36 cellular contexts compared by ENCODE assay signal in the genomic region with DNA sequence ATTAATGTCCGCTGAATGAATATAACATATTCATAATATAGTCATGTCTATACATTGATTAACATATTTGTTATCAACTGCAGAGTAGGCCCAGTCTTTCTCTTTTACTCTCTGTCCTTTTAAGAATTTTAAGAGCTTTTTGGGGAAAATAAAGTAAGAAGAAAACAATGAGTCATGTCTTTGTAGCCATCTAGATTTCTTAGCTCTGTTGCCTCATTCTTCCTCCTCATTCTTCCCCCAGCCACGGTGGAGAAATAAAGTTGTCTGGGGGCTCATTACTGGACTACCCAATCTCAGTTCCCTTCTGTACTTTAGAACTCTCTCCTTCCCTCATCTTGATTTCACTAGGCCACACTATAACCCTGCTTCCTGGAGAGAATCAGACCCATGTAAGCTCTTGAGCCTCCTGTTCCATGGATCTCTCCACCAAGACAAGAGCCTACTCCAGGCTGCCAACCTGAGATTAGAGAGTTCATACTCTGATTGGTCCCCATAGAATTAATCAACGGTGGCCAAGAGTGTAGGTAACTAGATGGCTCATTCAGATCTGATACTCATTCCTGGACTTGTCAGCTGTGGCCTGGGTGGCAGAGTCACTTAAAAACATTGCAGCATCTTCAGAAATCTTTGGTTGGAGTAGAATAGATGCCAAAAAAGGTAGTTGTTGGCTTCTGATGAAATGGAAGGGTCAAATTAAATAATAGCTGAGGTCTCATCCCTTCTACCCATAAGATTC. TPM values are rescaled to one million over a fixed set of nuclear protein-coding genes. Genes with fewer than 3 reads are reported as not detected.
DNase-seq lines count a peak whose midpoint lies in the region; FAIRE-seq and TF ChIP-seq lines count a peak whose summit lies in the region.
"Had no signal": no experiment of that assay in that cellular context is flagged by ENCODE, and none has a peak within 500 bp of the region (broad histone marks: within the 10 kb centered on the region; RNA-seq: fewer than 3 reads in every experiment).

No MANE protein-coding gene starts in this region.

- H4K20me1 ChIP-seq in endothelial cell of umbilical vein (replicated peaks; ENCODE audit: control insufficient read depth, extremely low read depth, insufficient read depth, low read length): no peaks in the 10 kb centered on the region

- H3K4me3 ChIP-seq in endothelial cell of umbilical vein (replicated peaks in 1 of 3; ENCODE audit: insufficient read depth in 1 of 3, low read depth in 1 of 3, low read length in 3 of 3) (no peak overlapping the region), stomach smooth muscle (ENCODE audit: low read length in 2 of 2) (no peak overlapping the region), dorsolateral prefrontal cortex (no peak overlapping the region)
- H3K4me3 ChIP-seq: cardiac muscle cell, coronary artery, HAP-1, left lung, spleen, transverse colon had no signal

- H3K36me3 ChIP-seq in endothelial cell of umbilical vein (ENCODE audit: control insufficient read depth in 2 of 2, extremely low read depth in 1 of 2, insufficient read depth in 2 of 2, low read length in 2 of 2): no peaks in the 10 kb centered on the region
- H3K36me3 ChIP-seq in stomach smooth muscle (ENCODE audit: control insufficient read depth in 2 of 2, insufficient read depth in 2 of 2, low read length in 2 of 2): no peaks in the 10 kb centered on the region
- H3K36me3 ChIP-seq: cardiac muscle cell, HAP-1, left lung, transverse colon had no signal

- H3K27ac ChIP-seq in endothelial cell of umbilical vein (ENCODE audit: insufficient read depth, low read depth, low read length) (no peak overlapping the region), stomach smooth muscle (ENCODE audit: low read length) (peak overlapping the region; percentile 26), dorsolateral prefrontal cortex (no peak overlapping the region)
- H3K27ac ChIP-seq: 22Rv1, cardiac muscle cell, left lung, parathyroid adenoma had no signal

- dilution Hi-C loops in endothelial cell of umbilical vein (cut with MboI; ENCODE audit: extremely low pct_ligation_motif_present, low sequenced_read_pairs): no loop called here

- H3K9me1 ChIP-seq in endothelial cell of umbilical vein (replicated peaks; ENCODE audit: control insufficient read depth, extremely low read depth, insufficient read depth, low read length): no peaks in the 10 kb centered on the region

- BruUV-seq in endothelial cell of umbilical vein (replicated peaks; lab: Mats Ljungman, UMichigan): no TSS peak

- no peak overlapping the region for H3K9ac ChIP-seq in endothelial cell of umbilical vein (replicated peaks; ENCODE audit: extremely low read depth, insufficient read depth, low read length)
- no peak overlapping the region for H3K9ac ChIP-seq in stomach smooth muscle (ENCODE audit: low read length in 2 of 2)
- H3K9ac ChIP-seq: parathyroid adenoma had no signal

- DNase-seq in SIG-M5 treated with dmso at 0.1 percent for 504 hours (lab: John Stamatoyannopoulos, UW; ENCODE audit: unreplicated experiment) (peak; percentile 10), SIG-M5 (lab: John Stamatoyannopoulos, UW) (no peak), MV-4-11 (lab: John Stamatoyannopoulos, UW) (peak; percentile 20), endothelial cell of umbilical vein (ENCODE audit: low read depth, low spot score) (no peak), RKO (ENCODE audit: low spot score) (no peak), NCI-H1694 (lab: John Stamatoyannopoulos, UW) (no peak), dorsolateral prefrontal cortex (no peak)
- DNase-seq: activated CD4-positive, alpha-beta T cell treated with anti-CD3 and anti-CD28 coated beads, Interleukin-2, amount 50 U/mL, for 48 hours; activated CD8-positive, alpha-beta memory T cell treated with anti-CD3 and anti-CD28 coated beads, Interleukin-2, amount 50 U/mL, for 4 hours; aorta; C1 segment of cervical spinal cord; Caco-2; DMS53; effector memory CD8-positive, alpha-beta T cell; erythroblast; Kasumi-1; left lung; NCI-H1436; NCI-H2107; NCI-H345; NCI-H69; right cardiac atrium; spleen; stimulated activated CD4-positive, alpha-beta T cell treated with anti-CD3 and anti-CD28 coated beads, Interleukin-2, amount 100 ng/mL, for 24 hours; stimulated activated CD8-positive, alpha-beta memory T cell treated with anti-CD3 and anti-CD28 coated beads, Interleukin-4, amount 100 ng/mL, for 48 hours; T-helper 17 cell; transverse colon had no signal

- CTCF ChIA-PET in endothelial cell of umbilical vein (lab: Charles Lee): interaction anchor here (1.3 to 1.9 kb wide), 3 partner anchors 9 to 84 kb away, joined by 4 to 6 read pairs (median 4); no protein-coding TSS in a partner anchor

- no peaks in the 10 kb centered on the region for H3K27me3 ChIP-seq in endothelial cell of umbilical vein (ENCODE audit: control insufficient read depth in 2 of 2, insufficient read depth in 2 of 2, low read length in 2 of 2)
- H3K27me3 ChIP-seq in stomach smooth muscle (ENCODE audit: control insufficient read depth in 1 of 2, insufficient read depth in 2 of 2, low read length in 2 of 2): no peaks in the 10 kb centered on the region
- H3K27me3 ChIP-seq in dorsolateral prefrontal cortex: no peaks in the 10 kb centered on the region
- H3K27me3 ChIP-seq: cardiac muscle cell, left lung, spleen, transverse colon had no signal

- no peak for FAIRE-seq in endothelial cell of umbilical vein (lab: Jason Lieb, UNC)
- FAIRE-seq: islet of Langerhans, TTC549 had no signal

- intact Hi-C loops in endothelial cell of umbilical vein (cut with micrococcal nuclease) (no loop called here), dorsolateral prefrontal cortex (cut with DNase I) (no loop called here)

- POLR2A ChIA-PET in endothelial cell of umbilical vein (lab: Charles Lee): no interaction called here

- no peaks in the 10 kb centered on the region for H3K79me2 ChIP-seq in endothelial cell of umbilical vein (ENCODE audit: control insufficient read depth, insufficient read depth, low read length)

- no peak for TF ChIP-seq CTCF in endothelial cell of umbilical vein (IDR thresholded peaks at IDR 0.05; ENCODE audit: extremely low read depth in 1 of 2, insufficient read depth in 1 of 2, low read depth in 1 of 2, low read length in 2 of 2)
- TF ChIP-seq CTCF in dorsolateral prefrontal cortex (IDR thresholded peaks at IDR 0.05 in 54 of 56, conservative IDR thresholded peaks at IDR 0.05 in 2 of 56; ENCODE audit: low read depth in 1 of 56, partially characterized antibody in 56 of 56): no peak

- TF ChIP-seq POLR2A in endothelial cell of umbilical vein (IDR thresholded peaks at IDR 0.05; ENCODE audit: low read depth, low read length): no peak

- peaks cover 2% of the 10 kb centered on the region for H3K9me3 ChIP-seq in endothelial cell of umbilical vein (replicated peaks; ENCODE audit: control insufficient read depth, insufficient read depth, low read length)
- no peaks in the 10 kb centered on the region for H3K9me3 ChIP-seq in stomach smooth muscle (ENCODE audit: control insufficient read depth in 2 of 2, low read length in 2 of 2)
- H3K9me3 ChIP-seq: HAP-1, transverse colon had no signal

- H3K4me1 ChIP-seq in endothelial cell of umbilical vein (ENCODE audit: control insufficient read depth, extremely low read depth, insufficient read depth, low read length) (peaks cover under 1% of the 10 kb centered on the region), stomach smooth muscle (ENCODE audit: control insufficient read depth, insufficient read depth, low read length) (no peaks in the 10 kb centered on the region)
- H3K4me1 ChIP-seq: Caco-2, HAP-1, left lung had no signal

- no peak overlapping the region for H3K4me2 ChIP-seq in endothelial cell of umbilical vein (ENCODE audit: insufficient read depth, low read length)

- peak overlapping the region; percentile 15 for H2AFZ ChIP-seq in endothelial cell of umbilical vein (ENCODE audit: low read depth, low read length)
- H2AFZ ChIP-seq: parathyroid adenoma had no signal

TF ChIP-seq in endothelial cell of umbilical vein, 7 proteins besides CTCF, POLR2A, EP300 and RAD21:
- no peak for TF ChIP-seq EZH2 (IDR thresholded peaks at IDR 0.05; ENCODE audit: borderline replicate concordance, low read depth, low read length, severe bottlenecking)
- no peak for TF ChIP-seq FOS (IDR thresholded peaks at IDR 0.05; ENCODE audit: borderline replicate concordance, insufficient read depth, low read length)
- no peak for TF ChIP-seq GATA2 (IDR thresholded peaks at IDR 0.05; ENCODE audit: insufficient read depth, insufficient read length, low read depth, low read length)
- TF ChIP-seq MYC (IDR thresholded peaks at IDR 0.05; ENCODE audit: low read depth, low read length): no peak
- TF ChIP-seq, protein P1, sequence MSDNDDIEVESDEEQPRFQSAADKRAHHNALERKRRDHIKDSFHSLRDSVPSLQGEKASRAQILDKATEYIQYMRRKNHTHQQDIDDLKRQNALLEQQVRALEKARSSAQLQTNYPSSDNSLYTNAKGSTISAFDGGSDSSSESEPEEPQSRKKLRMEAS (IDR thresholded peaks at IDR 0.05; ENCODE audit: insufficient read depth, insufficient read length): no peak
- TF ChIP-seq JUN (IDR thresholded peaks at IDR 0.05; ENCODE audit: borderline replicate concordance, insufficient read depth, insufficient read length, low read depth): no peak
- TF ChIP-seq POLR2AphosphoS5 (IDR thresholded peaks at IDR 0.05; ENCODE audit: insufficient read depth, low read depth, low read length): no peak

RNA-seq across cellular contexts. Expression of a gene that starts 44.2 kb away (rescaled TPM):
- total RNA-seq in endothelial cell of umbilical vein (1.9 and 3.3 TPM in 2 replicates), dorsolateral prefrontal cortex (10 to 100 TPM in 92 of 120 experiments, 1 to 10 TPM in 28; 3.7 to 35.1 (median 13.0) TPM)
- polyA plus RNA-seq in endothelial cell of umbilical vein: 0.65 and 1.2 TPM in 2 replicates
- polyA plus RNA-seq in endothelial cell of umbilical vein (2011; cell fraction: cytosol; rRNA removed): 0.30 and 0.73 TPM in 2 replicates
- polyA plus RNA-seq in endothelial cell of umbilical vein (2011; cell fraction: nucleus; rRNA removed): 1.6 and 2.7 TPM in 2 replicates
- 0.45 and 0.60 TPM in 2 replicates for polyA plus RNA-seq in endothelial cell of umbilical vein (2012)
- polyA minus RNA-seq in endothelial cell of umbilical vein: 2.5 and 5.4 TPM in 2 replicates
- 24.3 TPM for polyA minus RNA-seq in endothelial cell of umbilical vein (2011; cell fraction: cytosol; rRNA and poly(A)+ RNA removed)
- polyA minus RNA-seq in endothelial cell of umbilical vein (2011; cell fraction: nucleus; rRNA and poly(A)+ RNA removed): 4.2 and 6.7 TPM in 2 replicates
- total RNA-seq: G401 had no signal

RNA-seq across cellular contexts. Expression of a gene that starts 44.2 kb away (rescaled TPM):
- total RNA-seq in endothelial cell of umbilical vein: 10.2 and 13.2 TPM in 2 replicates
- polyA plus RNA-seq in endothelial cell of umbilical vein: 7.8 and 8.6 TPM in 2 replicates
- 9.3 and 9.4 TPM in 2 replicates for polyA plus RNA-seq in endothelial cell of umbilical vein (2011; cell fraction: cytosol; rRNA removed)
- 6.1 and 6.8 TPM in 2 replicates for polyA plus RNA-seq in endothelial cell of umbilical vein (2011; cell fraction: nucleus; rRNA removed)
- 5.8 and 7.6 TPM in 2 replicates for polyA plus RNA-seq in endothelial cell of umbilical vein (2012)
- 12.4 and 14.8 TPM in 2 replicates for polyA minus RNA-seq in endothelial cell of umbilical vein
- polyA minus RNA-seq in endothelial cell of umbilical vein (2011; cell fraction: cytosol; rRNA and poly(A)+ RNA removed): 15.5 TPM
- polyA minus RNA-seq in endothelial cell of umbilical vein (2011; cell fraction: nucleus; rRNA and poly(A)+ RNA removed): 9.8 and 10.5 TPM in 2 replicates
- 10 to 100 TPM; 11.6 to 28.0 (median 17.4) TPM for total RNA-seq in dorsolateral prefrontal cortex

Comparison
In these comparisons a context has a peak if more than half of its experiments do, and no peak if none do; other contexts are left out.
1. DNase-seq: peak in SIG-M5 treated with dmso at 0.1 percent for 504 hours (single experiment) and MV-4-11 (single experiment); none in SIG-M5 (single experiment), endothelial cell of umbilical vein (single experiment), RKO (single experiment), NCI-H1694 (single experiment) and dorsolateral prefrontal cortex (0 of 10).